In genomic region chr10:103543617-103544525, GRCh38 we compare ENCODE assay signal across 12 cellular contexts. TPM values are rescaled to one million over a fixed set of nuclear protein-coding genes. Genes with fewer than 3 reads are reported as not detected.
DNase-seq lines count a peak whose midpoint lies in the region; ATAC-seq and TF ChIP-seq lines count a peak whose summit lies in the region.
"Had no signal": no experiment of that assay in that cellular context is flagged by ENCODE, and none has a peak within 500 bp of the region (broad histone marks: within the 10 kb centered on the region; RNA-seq: fewer than 3 reads in every experiment).

No MANE protein-coding gene starts in this region.

- no peak overlapping the region for H3K27ac Mint-ChIP-seq in T-cell
- H3K27ac Mint-ChIP-seq: activated CD4-positive, alpha-beta memory T cell treated with anti-CD3 and anti-CD28 coated beads, Interleukin-2, amount 10 ng/mL, durations not matched to agents 7 days and 5 days; dendritic cell treated with granulocyte-macrophage colony-stimulating factor and Interleukin-4, amounts not matched to agents 40 ng/mL and 50 ng/mL, for 4 days had no signal

- H3K4me1 Mint-ChIP-seq in T-cell, result peaks cover 13 to 14% (median 13%) of the 10 kb centered on the region in 3 donors

- ATAC-seq in DND-41 (ENCODE audit: insufficient read depth, low read depth), result no peak
- ATAC-seq in T-cell (replicated peaks in 1 of 4), result no peak
- no peak for ATAC-seq in GM19455 (IDR thresholded peaks at IDR 0.05; ENCODE audit: unreplicated experiment)
- ATAC-seq in GM18907 (IDR thresholded peaks at IDR 0.05; ENCODE audit: unreplicated experiment), result no peak

- H3K27me3 ChIP-seq in DND-41 (ENCODE audit: insufficient read depth, low read length, poor library complexity), result no peaks in the 10 kb centered on the region

- H4K20me1 ChIP-seq in DND-41 (ENCODE audit: insufficient read depth, low read length), result 0 out of 2 replicates have a peak, but pooled peaks cover 3% of the 10 kb centered on the region

- POLR2A ChIA-PET in T-cell (lab: Charles Lee), result no interaction called here

- peaks cover 17 to 20% of the 10 kb centered on the region in 2 donors for H3K27me3 Mint-ChIP-seq in T-cell

- CTCF ChIA-PET in T-cell (lab: Charles Lee), result no interaction called here

- DNase-seq in DND-41, result no peak
- no peak for DNase-seq in T-cell
- peak; percentile 53 for DNase-seq in mesenteric fat pad (ENCODE audit: low spot score)
- DNase-seq in stimulated activated CD4-positive, alpha-beta T cell treated with anti-CD3 and anti-CD28 coated beads, Interleukin-4, amount 100 ng/mL, for 24 hours, result no peak
- DNase-seq in NCI-H1930 (lab: John Stamatoyannopoulos, UW), result no peak
- DNase-seq: activated CD4-positive, alpha-beta memory T cell treated with anti-CD3 and anti-CD28 coated beads, Interleukin-2, amount 10 ng/mL, durations not matched to agents 7 days and 5 days; GOT3; SW 1271 had no signal

- H3K9ac ChIP-seq in DND-41 (ENCODE audit: low read depth, low read length), result no peak overlapping the region

- H3K36me3 Mint-ChIP-seq in T-cell, result no peaks in the 10 kb centered on the region

- no peaks in the 10 kb centered on the region for H3K9me3 ChIP-seq in DND-41 (ENCODE audit: insufficient read depth, low read length, severe bottlenecking)

- H3K4me2 ChIP-seq in DND-41 (ENCODE audit: insufficient read depth, low read length), result peak overlapping the region; percentile 56

- H3K4me3 ChIP-seq in DND-41 (ENCODE audit: low read depth in 1 of 2, low read length in 2 of 2), result no peak overlapping the region

- TF ChIP-seq CTCF in 22Rv1 (IDR thresholded peaks at IDR 0.05), result no peak
- no peak for TF ChIP-seq CTCF in DND-41 (IDR thresholded peaks at IDR 0.05; ENCODE audit: borderline replicate concordance, extremely low read depth, low read length, poor library complexity, severe bottlenecking)

- peaks cover 18% of the 10 kb centered on the region for H3K4me1 ChIP-seq in DND-41 (ENCODE audit: insufficient read depth, low read length)

- peak overlapping the region; percentile 87 for H3K27ac ChIP-seq in 22Rv1
- H3K27ac ChIP-seq in DND-41 (ENCODE audit: low read length), result no peak overlapping the region

- no peaks in the 10 kb centered on the region for H3K9me3 Mint-ChIP-seq in T-cell
- H3K9me3 Mint-ChIP-seq: activated CD4-positive, alpha-beta memory T cell treated with anti-CD3 and anti-CD28 coated beads, Interleukin-2, amount 10 ng/mL, durations not matched to agents 7 days and 5 days; dendritic cell treated with granulocyte-macrophage colony-stimulating factor and Interleukin-4, amounts not matched to agents 40 ng/mL and 50 ng/mL, for 4 days had no signal

- H3K4me3 Mint-ChIP-seq in T-cell, result peak overlapping the region in 2 of 3 donors; percentile 31 to 82

- H2AFZ ChIP-seq in DND-41 (ENCODE audit: low read depth, low read length), result no peak overlapping the region

- no peaks in the 10 kb centered on the region for H3K79me2 ChIP-seq in DND-41 (ENCODE audit: insufficient read depth, low read length)

- no peaks in the 10 kb centered on the region for H3K36me3 ChIP-seq in DND-41 (ENCODE audit: insufficient read depth, low read length)

RNA-seq across cellular contexts. Expression of gene NEURL1, which starts 50.4 kb away (rescaled TPM):
- total RNA-seq in T-cell (1 to 10 TPM in 1 of 5 donors, under 1 TPM in 4; 0.46 to 1.7 (median 0.84) TPM), mesenteric fat pad (0.13 TPM)
